8 cellular contexts compared by ENCODE assay signal in genomic region chr17:36482611-36483504, GRCh38. TPM values are rescaled to one million over a fixed set of nuclear protein-coding genes. Genes with fewer than 3 reads are reported as not detected.
DNase-seq lines count a peak whose midpoint lies in the region; TF ChIP-seq lines count a peak whose summit lies in the region.

No MANE protein-coding gene starts in this region.

- peaks cover 39% of the 10 kb centered on the region for H3K27me3 ChIP-seq in HUES48 (ENCODE audit: control insufficient read depth, insufficient read depth, low read length)
- H3K27me3 ChIP-seq in esophagus squamous epithelium: peaks cover 0 to 22% (median 0%) of the 10 kb centered on the region in 4 donors
- H3K27me3 ChIP-seq in muscle layer of colon (ENCODE audit: control insufficient read depth in 1 of 2, insufficient read depth in 2 of 2, low read length in 2 of 2): peaks cover 0 to 14% of the 10 kb centered on the region in 2 donors

- intact Hi-C loops in esophagus squamous epithelium (cut with DNase I): no loop called here

- H3K9me3 ChIP-seq in HUES48 (ENCODE audit: control insufficient read depth, insufficient read depth, low read length): no peaks in the 10 kb centered on the region
- H3K9me3 ChIP-seq in esophagus squamous epithelium: no peaks in the 10 kb centered on the region
- H3K9me3 ChIP-seq in muscle layer of colon (ENCODE audit: low read length): no peaks in the 10 kb centered on the region

- DNase-seq in DMS79 treated with DMSO at 0.1 percent for 48 hours (lab: John Stamatoyannopoulos, UW): peak; percentile 67
- peak; percentile 90 for DNase-seq in OCI-M1 (lab: John Stamatoyannopoulos, UW)
- peak; percentile 91 to 92 for DNase-seq in activated T-cell treated with anti-CD3 and anti-CD28 coated beads, Interleukin-2, amount 50 U/mL, for 48 hours
- DNase-seq in esophagus squamous epithelium (lab: John Stamatoyannopoulos, UW): no peak
- DNase-seq in stimulated activated CD8-positive, alpha-beta memory T cell treated with anti-CD3 and anti-CD28 coated beads, Interleukin-4, amount 100 ng/mL, for 1 hour (ENCODE audit: low read depth in 2 of 2, low spot score in 1 of 2): peak; percentile 49 to 58
- no peak for DNase-seq in GF-D8 (lab: John Stamatoyannopoulos, UW)

- H3K27ac ChIP-seq in HUES48 (ENCODE audit: low read depth, low read length) (no peak overlapping the region), esophagus squamous epithelium (peak overlapping the region in 1 of 4 donors; percentile 51), muscle layer of colon (ENCODE audit: low read depth, low read length) (no peak overlapping the region)

- no peaks in the 10 kb centered on the region for H3K36me3 ChIP-seq in HUES48 (ENCODE audit: control insufficient read depth, insufficient read depth, low read length)
- no peaks in the 10 kb centered on the region for H3K36me3 ChIP-seq in esophagus squamous epithelium
- no peaks in the 10 kb centered on the region for H3K36me3 ChIP-seq in muscle layer of colon (ENCODE audit: insufficient read depth, low read length)

- WGBS in esophagus squamous epithelium, 2 donors: 23 to 29% methylated on average over 8 to 11 of the region's 79 CpGs

- TF ChIP-seq POLR2A in esophagus squamous epithelium (IDR thresholded peaks at IDR 0.05): no peak

- H3K4me3 ChIP-seq in HUES48 (ENCODE audit: low read depth, low read length): peak overlapping the region; percentile 36; the same call in 1 of the 2 replicates
- H3K4me3 ChIP-seq in esophagus squamous epithelium: peak overlapping the region; percentile 16 to 69 (median 48)
- H3K4me3 ChIP-seq in muscle layer of colon (ENCODE audit: low read depth in 1 of 2, low read length in 2 of 2): peak overlapping the region; percentile 45 to 59

- peaks cover 5% of the 10 kb centered on the region; the same call in 1 of the 2 replicates for H3K4me1 ChIP-seq in HUES48 (ENCODE audit: control insufficient read depth, insufficient read depth, low read length)
- H3K4me1 ChIP-seq in esophagus squamous epithelium: peaks cover 18 to 35% (median 25%) of the 10 kb centered on the region in 3 donors
- H3K4me1 ChIP-seq in muscle layer of colon (ENCODE audit: insufficient read depth, low read length): peaks cover 25% of the 10 kb centered on the region

- H3K9ac ChIP-seq in HUES48 (ENCODE audit: low read depth, low read length) (no peak overlapping the region), muscle layer of colon (ENCODE audit: low read length) (no peak overlapping the region)

- TF ChIP-seq CTCF in esophagus squamous epithelium (IDR thresholded peaks at IDR 0.05): peak; percentile 87 to 95 (median 91)

RNA-seq across cellular contexts. Expression of gene ZNHIT3, which starts 3.6 kb away (rescaled TPM):
- total RNA-seq in esophagus squamous epithelium: 10 to 100 TPM; 13.8 to 38.6 (median 29.2) TPM

RNA-seq across cellular contexts. Expression of gene MYO19, which starts 51.8 kb away (rescaled TPM):
- 100 to 1,000 TPM in 2 of 4 donors, 10 to 100 TPM in 2; 46.4 to 124 (median 88.5) TPM for total RNA-seq in esophagus squamous epithelium

RNA-seq across cellular contexts. Expression of gene PIGW, which starts 51.9 kb away (rescaled TPM):
- total RNA-seq in esophagus squamous epithelium: 10 to 100 TPM in 1 of 4 donors, 1 to 10 TPM in 3; 6.9 to 11.0 (median 9.0) TPM

Comparison
In these comparisons a context has a peak if more than half of its experiments do, and no peak if none do; other contexts are left out.
1. DNase-seq: peak in DMS79 treated with DMSO at 0.1 percent for 48 hours (single experiment), OCI-M1 (single experiment), activated T-cell treated with anti-CD3 and anti-CD28 coated beads, Interleukin-2, amount 50 U/mL, for 48 hours (2 of 2) and stimulated activated CD8-positive, alpha-beta memory T cell treated with anti-CD3 and anti-CD28 coated beads, Interleukin-4, amount 100 ng/mL, for 1 hour (2 of 2); none in esophagus squamous epithelium (single experiment) and GF-D8 (single experiment).
2. Peak in every context shown above with its lines, with median percentiles within 50 percentile points of each other: H3K4me3 ChIP-seq.